Comparison of ENCODE assay signal across 2 cellular contexts in the genomic region with DNA sequence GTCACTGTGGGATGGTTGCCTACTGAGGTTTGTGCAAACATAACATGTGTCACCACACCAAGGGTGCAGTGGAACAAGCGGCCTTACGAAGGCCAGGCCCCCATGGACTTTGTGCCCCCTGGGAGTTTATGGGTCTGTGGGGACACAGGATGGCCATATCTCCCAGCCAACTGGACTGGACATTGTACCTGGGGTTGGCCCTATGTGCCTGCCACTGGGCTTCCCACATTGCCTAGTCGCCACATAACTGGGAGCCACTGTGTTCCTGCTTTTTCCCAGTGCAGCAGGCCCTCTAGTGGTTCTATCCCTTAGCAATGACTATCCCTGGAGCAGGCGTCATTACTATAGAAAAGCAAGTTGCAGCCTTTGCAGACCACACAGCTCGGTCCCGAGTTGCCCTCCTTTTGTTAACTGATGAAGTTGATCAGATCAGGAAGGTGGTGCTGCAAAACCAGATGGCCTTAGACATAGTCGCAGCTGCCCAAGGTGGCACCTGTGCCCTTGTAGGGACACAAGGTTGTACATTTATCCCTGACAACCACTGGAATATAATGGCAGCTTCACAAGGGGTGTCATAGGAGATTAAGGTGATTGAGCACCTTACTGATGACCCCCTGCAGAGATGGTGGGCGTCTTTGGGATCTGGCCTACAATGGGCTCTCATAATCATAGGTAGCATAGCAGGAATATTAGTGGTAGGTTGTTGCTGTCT.
TF ChIP-seq lines count a peak whose summit lies in the region.

No MANE protein-coding gene starts in this region.

TF ChIP-seq in A549, 52 proteins besides CTCF, POLR2A, EP300 and RAD21:
- TF ChIP-seq CBX8 (IDR thresholded peaks at IDR 0.05) (no peak), EHMT2 (IDR thresholded peaks at IDR 0.05; ENCODE audit: low read depth) (no peak), EHF (CRISPR knock-in tag; IDR thresholded peaks at IDR 0.05) (no peak), BHLHE40 (IDR thresholded peaks at IDR 0.05; ENCODE audit: low read depth, low read length) (no peak), NR3C1 (IDR thresholded peaks at IDR 0.05) (no peak), CHD4 (IDR thresholded peaks at IDR 0.05; ENCODE audit: borderline replicate concordance) (no peak), SMC3 (IDR thresholded peaks at IDR 0.05) (peak; percentile 34; the same call in 1 of the 3 replicates)
- TF ChIP-seq, protein P1, sequence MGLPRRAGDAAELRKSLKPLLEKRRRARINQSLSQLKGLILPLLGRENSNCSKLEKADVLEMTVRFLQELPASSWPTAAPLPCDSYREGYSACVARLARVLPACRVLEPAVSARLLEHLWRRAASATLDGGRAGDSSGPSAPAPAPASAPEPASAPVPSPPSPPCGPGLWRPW (IDR thresholded peaks at IDR 0.05): no peak

TF ChIP-seq in SK-N-SH, 30 proteins besides CTCF, POLR2A, EP300 and RAD21:
- TF ChIP-seq SMC3 (IDR thresholded peaks at IDR 0.05; ENCODE audit: low read depth, low read length): peak; percentile 49
- no peak for TF ChIP-seq FOSL2 (IDR thresholded peaks at IDR 0.05; ENCODE audit: borderline replicate concordance, low read depth)
